1 cellular context compared by ENCODE assay signal in the genomic region with DNA sequence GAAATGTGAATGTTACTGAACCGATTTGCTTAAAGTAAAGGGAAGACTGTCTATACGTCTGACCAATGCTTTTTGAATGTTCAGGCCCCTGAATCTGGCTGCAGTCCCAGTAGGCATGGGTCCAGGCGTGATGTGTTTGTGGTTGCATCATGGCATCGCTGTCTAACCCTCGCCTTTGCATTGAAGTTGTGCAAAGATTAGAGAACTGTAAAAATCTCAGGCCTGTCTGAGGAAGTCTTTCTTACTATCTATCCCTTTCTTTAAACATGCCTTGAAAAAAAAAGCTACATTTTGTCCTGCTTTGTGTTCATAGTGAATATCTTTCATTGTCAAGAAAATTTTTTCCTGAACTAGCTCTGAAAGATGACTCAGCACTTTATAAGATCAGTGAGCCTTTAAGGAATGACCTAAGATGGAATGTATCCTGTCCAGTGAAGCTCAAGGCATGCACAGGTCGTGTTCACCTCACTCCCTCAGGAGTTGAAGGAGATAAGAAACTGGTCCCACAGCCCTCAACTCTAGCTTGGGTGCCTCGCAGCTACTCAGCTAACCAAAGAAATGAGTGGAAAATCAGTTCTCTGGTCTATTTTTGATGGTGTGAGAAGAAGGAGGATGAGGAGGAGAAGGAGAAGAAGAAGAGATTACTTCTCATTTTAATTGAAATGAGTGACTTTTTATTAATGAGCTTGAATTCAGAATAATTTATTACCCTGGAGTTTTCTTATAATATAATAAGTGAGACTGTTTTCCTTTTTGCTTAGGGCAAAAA.
TF ChIP-seq lines count a peak whose summit lies in the region.

No MANE protein-coding gene starts in this region.

TF ChIP-seq in IMR-90, 13 proteins besides CTCF, POLR2A, EP300 and RAD21 (continued from another document):
- TF ChIP-seq ELK1 (IDR thresholded peaks at IDR 0.05; ENCODE audit: borderline replicate concordance, low read depth, low read length) = no peak
- TF ChIP-seq USF2 (IDR thresholded peaks at IDR 0.05; ENCODE audit: low read depth, low read length) = no peak
- TF ChIP-seq CEBPB (IDR thresholded peaks at IDR 0.05; ENCODE audit: low read depth, low read length) = peak; percentile 99
